ENCODE assay signal across 23 cellular contexts in genomic region chr9:3659647-3660046, GRCh38.
"Had no signal": no experiment of that assay in that cellular context is flagged by ENCODE, and none has a peak within 500 bp of the region (broad histone marks: within the 10 kb centered on the region; RNA-seq: fewer than 3 reads in every experiment).

No MANE protein-coding gene starts in this region.

- ATAC-seq: foreskin keratinocyte, gastroesophageal sphincter, heart left ventricle, left colon, left lobe of liver, left ventricle myocardium superior, mucosa of descending colon had no signal

- H3K9me3 Mint-ChIP-seq: immature natural killer cell, mesothelial cell of epicardium, naive B cell had no signal

- H3K36me3 ChIP-seq: esophagus muscularis mucosa, gastroesophageal sphincter, heart left ventricle, lower lobe of right lung had no signal

- H3K27me3 ChIP-seq: dorsolateral prefrontal cortex, esophagus muscularis mucosa, foreskin keratinocyte, gastroesophageal sphincter, heart left ventricle, hepatocyte had no signal

- H3K4me3 ChIP-seq: coronary artery, dorsolateral prefrontal cortex, esophagus muscularis mucosa, gastroesophageal sphincter, heart left ventricle, hepatocyte, lower lobe of right lung, mucosa of descending colon had no signal

- H3K4me1 Mint-ChIP-seq: immature natural killer cell, naive B cell had no signal

- H3K27ac ChIP-seq: coronary artery, dorsolateral prefrontal cortex, esophagus muscularis mucosa, foreskin keratinocyte, gastroesophageal sphincter, heart left ventricle, hepatocyte, lower lobe of right lung had no signal

- DNase-seq: dermis blood vessel endothelial cell; dorsolateral prefrontal cortex; effector CD4-positive, alpha-beta T cell; effector memory CD4-positive, alpha-beta T cell; foreskin keratinocyte; heart left ventricle; hypothalamus; immature natural killer cell; islet precursor cell; kidney; kidney glomerular epithelial cell; left colon; left ventricle myocardium superior; lower lobe of right lung; mesenchymal stem cell; mucosa of descending colon; naive B cell had no signal

- H3K4me3 Mint-ChIP-seq: immature natural killer cell, mesothelial cell of epicardium, naive B cell had no signal

- H2AFZ ChIP-seq: hepatocyte had no signal

- H3K27me3 Mint-ChIP-seq: naive B cell had no signal

- H3K4me2 ChIP-seq: hepatocyte had no signal

- H3K9me3 ChIP-seq: esophagus muscularis mucosa, gastroesophageal sphincter, heart left ventricle, lower lobe of right lung, mucosa of descending colon had no signal

- H3K27ac Mint-ChIP-seq: immature natural killer cell, mesothelial cell of epicardium, naive B cell had no signal

- H3K4me1 ChIP-seq: foreskin keratinocyte, lower lobe of right lung had no signal

- H3K79me2 ChIP-seq: hepatocyte had no signal
